Comparison of ENCODE assay signal across 9 cellular contexts in the genomic region with DNA sequence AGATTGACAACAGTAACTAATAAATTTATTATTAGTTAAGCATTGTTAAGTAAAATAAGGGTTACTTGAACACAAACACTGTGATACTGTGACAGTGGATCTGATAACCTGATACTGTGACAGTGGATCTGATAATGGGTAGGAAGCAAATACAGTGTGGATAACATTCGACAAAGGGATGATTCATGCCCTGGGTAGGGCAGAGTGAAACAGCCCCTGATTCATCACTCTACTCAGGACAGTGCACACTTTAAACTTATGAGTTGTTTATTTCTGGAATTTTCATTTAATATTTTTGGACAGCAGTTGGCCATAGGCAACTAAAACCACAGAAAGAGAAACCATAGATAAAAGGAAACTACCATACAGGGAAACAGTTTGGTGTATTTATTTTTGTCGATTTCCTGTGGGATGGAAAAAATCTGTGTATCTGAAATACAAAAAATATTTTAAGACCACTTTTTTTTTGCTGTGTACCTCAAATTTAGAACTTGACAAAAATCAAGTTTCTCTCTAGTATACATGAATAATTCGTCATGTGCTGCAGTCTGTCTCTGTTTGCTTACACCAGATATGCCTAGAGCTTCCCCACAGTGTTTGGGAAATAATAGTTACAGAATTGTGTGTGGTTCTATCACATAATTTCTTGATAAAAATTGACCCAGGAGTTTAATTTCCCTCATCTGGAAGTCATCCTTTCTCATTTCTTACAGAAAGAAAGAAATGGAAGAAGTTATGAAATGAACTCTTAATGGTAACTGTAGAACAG.
DNase-seq lines count a peak whose midpoint lies in the region; ATAC-seq, FAIRE-seq and TF ChIP-seq lines count a peak whose summit lies in the region.
"Had no signal": no experiment of that assay in that cellular context is flagged by ENCODE, and none has a peak within 500 bp of the region (broad histone marks: within the 10 kb centered on the region; RNA-seq: fewer than 3 reads in every experiment).

No MANE protein-coding gene starts in this region.

- no peak for TF ChIP-seq POLR2A in GM12891 (IDR thresholded peaks at IDR 0.05; ENCODE audit: low read depth, low read length)

- H3K4me3 ChIP-seq in MG63, result no peak overlapping the region
- H3K4me3 ChIP-seq: esophagus muscularis mucosa had no signal

- no peak for DNase-seq in GM12891 (ENCODE audit: insufficient read length, low spot score)
- DNase-seq in MG63, result peak; percentile 58
- peak; percentile 1 to 84 for DNase-seq in dermis microvascular lymphatic vessel endothelial cell (ENCODE audit: low read depth in 2 of 2)
- peak; percentile 67 for DNase-seq in renal cortical epithelial cell (ENCODE audit: low read depth)
- no peak for DNase-seq in islet precursor cell
- no peak for DNase-seq in NCI-H2171 (lab: John Stamatoyannopoulos, UW)
- DNase-seq: stimulated activated naive B cell treated with anti-CD40 and anti-IgM and Interleukin-4, amounts not matched to agents 10 μg/mL and 1 μg/mL and 100 μg/mL, for 72 hours had no signal

- peak; percentile 52 for FAIRE-seq in GM12891 (lab: Jason Lieb, UNC)

- no peak for ATAC-seq in GM18907 (IDR thresholded peaks at IDR 0.05; ENCODE audit: unreplicated experiment)
- ATAC-seq: stimulated activated naive B cell treated with anti-CD40 and anti-IgM and Interleukin-4, amounts not matched to agents 10 μg/mL and 1 μg/mL and 100 μg/mL, for 72 hours had no signal

- H3K9me3 ChIP-seq in MG63, result no peaks in the 10 kb centered on the region
- H3K9me3 ChIP-seq: esophagus muscularis mucosa had no signal

- H3K27me3 ChIP-seq in MG63, result no peaks in the 10 kb centered on the region
- H3K27me3 ChIP-seq: esophagus muscularis mucosa had no signal

- H3K36me3 ChIP-seq in MG63, result no peaks in the 10 kb centered on the region
- H3K36me3 ChIP-seq: esophagus muscularis mucosa had no signal

TF ChIP-seq in GM12891, 5 proteins besides CTCF, POLR2A, EP300 and RAD21:
- no peak for TF ChIP-seq POLR2AphosphoS5 (IDR thresholded peaks at IDR 0.05; ENCODE audit: low read depth, low read length)
- no peak for TF ChIP-seq TAF1 (IDR thresholded peaks at IDR 0.05; ENCODE audit: low read depth, low read length)
- no peak for TF ChIP-seq PAX5 (IDR thresholded peaks at IDR 0.05; ENCODE audit: insufficient read depth, low read length, severe bottlenecking)
- TF ChIP-seq SPI1 (IDR thresholded peaks at IDR 0.05; ENCODE audit: low read depth, low read length), result no peak
- TF ChIP-seq POU2F2 (IDR thresholded peaks at IDR 0.05; ENCODE audit: low read depth, low read length), result no peak

Comparison
In these comparisons a context has a peak if more than half of its experiments do, and no peak if none do; other contexts are left out.
1. DNase-seq: peak in MG63 (single experiment), dermis microvascular lymphatic vessel endothelial cell (2 of 2) and renal cortical epithelial cell (single experiment); none in GM12891 (single experiment), islet precursor cell (single experiment) and NCI-H2171 (single experiment).